In the genomic region with DNA sequence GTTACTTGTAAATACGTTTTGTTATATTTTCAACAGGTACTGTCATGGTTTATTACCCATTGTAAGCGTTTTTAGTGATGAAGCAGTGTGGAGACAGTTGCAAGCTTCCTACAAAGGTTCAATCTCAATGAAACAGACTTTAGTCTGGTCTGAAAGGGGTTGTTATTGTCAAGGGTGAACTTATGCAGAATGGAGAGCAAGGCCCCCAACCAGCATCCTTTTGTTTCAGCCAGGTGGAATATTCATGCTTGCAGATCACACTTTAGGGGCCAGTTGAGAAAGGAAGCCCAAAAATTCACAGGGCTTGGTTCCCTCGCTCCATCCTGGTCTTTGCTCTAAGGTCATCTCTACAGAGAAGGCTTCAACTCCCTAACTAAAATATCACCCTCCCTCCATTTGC, we compare ENCODE assay signal across 11 cellular contexts.
"Had no signal": no experiment of that assay in that cellular context is flagged by ENCODE, and none has a peak within 500 bp of the region (broad histone marks: within the 10 kb centered on the region; RNA-seq: fewer than 3 reads in every experiment).

No MANE protein-coding gene starts in this region.

- H3K79me2 ChIP-seq: parathyroid adenoma had no signal

- H3K9ac ChIP-seq: parathyroid adenoma had no signal

- DNase-seq: activated CD4-positive, alpha-beta T cell treated with anti-CD3 and anti-CD28 coated beads, Interleukin-2, amount 10 ng/mL, durations not matched to agents 7 days and 5 days; activated CD4-positive, CD25-positive, alpha-beta regulatory T cell; activated CD8-positive, alpha-beta memory T cell treated with anti-CD3 and anti-CD28 coated beads, Interleukin-2, amount 50 U/mL, for 48 hours; activated gamma-delta T cell treated with Interleukin-2 at 50 U/mL for 16 hours; activated T-cell treated with anti-CD3 and anti-CD28 coated beads, Interleukin-2, amount 50 U/mL, for 72 hours; amniotic stem cell; caudate nucleus; SW 1271 had no signal

- H3K4me1 ChIP-seq: parathyroid adenoma had no signal

- H3K27ac ChIP-seq: parathyroid adenoma had no signal

- ATAC-seq: activated T-cell treated with anti-CD3 and anti-CD28 coated beads, Interleukin-2, amount 50 U/mL, for 72 hours; stimulated activated effector memory CD8-positive, alpha-beta T cell treated with anti-CD3 and anti-CD28 coated beads, Interleukin-12 subunit alpha, Interleukin-12 subunit beta, amount 100 ng/mL, for 72 hours had no signal

- FAIRE-seq: colon had no signal

- H2AFZ ChIP-seq: parathyroid adenoma had no signal
